Comparison of ENCODE assay signal across 9 cellular contexts in genomic region chr2:127410871-127411396, GRCh38. TPM values are rescaled to one million over a fixed set of nuclear protein-coding genes. Genes with fewer than 3 reads are reported as not detected.
DNase-seq lines count a peak whose midpoint lies in the region; ATAC-seq, FAIRE-seq and TF ChIP-seq lines count a peak whose summit lies in the region.
"Had no signal": no experiment of that assay in that cellular context is flagged by ENCODE, and none has a peak within 500 bp of the region (broad histone marks: within the 10 kb centered on the region; RNA-seq: fewer than 3 reads in every experiment).

No MANE protein-coding gene starts in this region.

- 28 to 29% methylated on average over 3 of the region's 3 CpGs for WGBS in sigmoid colon, 2 donors

- intact Hi-C loops in sigmoid colon (cut with DNase I), result no loop called here
- intact Hi-C loops in posterior cingulate gyrus (cut with DNase I), result no loop called here

- no peaks in the 10 kb centered on the region for H3K9me3 ChIP-seq in sigmoid colon

- H3K36me3 ChIP-seq in sigmoid colon, result no peaks in the 10 kb centered on the region

- TF ChIP-seq CTCF in coronary artery (IDR thresholded peaks at IDR 0.05) (no peak), sigmoid colon (IDR thresholded peaks at IDR 0.05) (no peak), omental fat pad (IDR thresholded peaks at IDR 0.05) (no peak)

- DNase-seq in NCI-H460 (ENCODE audit: extremely low read depth, low read depth) (peak; percentile 58), coronary artery (ENCODE audit: low spot score) (peak; percentile 56), sigmoid colon (no peak), frontal cortex (ENCODE audit: low spot score in 2 of 2) (no peak), posterior cingulate gyrus (no peak), omental fat pad (ENCODE audit: low spot score) (no peak)

- H3K4me3 ChIP-seq in coronary artery (peak overlapping the region; percentile 12), sigmoid colon (no peak overlapping the region)

- no peak for TF ChIP-seq EP300 in sigmoid colon (IDR thresholded peaks at IDR 0.05)

- TF ChIP-seq POLR2A in sigmoid colon (IDR thresholded peaks at IDR 0.05), result no peak

- peaks cover 0 to 38% (median 27%) of the 10 kb centered on the region in 4 donors for H3K4me1 ChIP-seq in sigmoid colon

- H3K27ac ChIP-seq in coronary artery (peak overlapping the region; percentile 71 to 83), sigmoid colon (peak overlapping the region; percentile 43 to 74 (median 61))

- FAIRE-seq in G401.6 (lab: Jason Lieb, UNC), result peak; percentile 19
- FAIRE-seq in frontal cortex (lab: Jason Lieb, UNC), result no peak

- H3K27me3 ChIP-seq in sigmoid colon, result peaks cover 0 to 7% (median 5%) of the 10 kb centered on the region in 3 donors

- peak; percentile 50 for ATAC-seq in GM21576 (IDR thresholded peaks at IDR 0.05; ENCODE audit: unreplicated experiment)
- ATAC-seq in omental fat pad (ENCODE audit: low FRiP score), result no peak

RNA-seq across cellular contexts. Expression of gene PROC, which starts 7.3 kb away (rescaled TPM):
- 0.15 TPM in 1 of 2 replicates, not detected in the other for total RNA-seq in NCI-H460 (2014; rRNA removed; shearing (Covaris generic))
- polyA plus RNA-seq in NCI-H460 (2014; cell fraction: nucleus; rRNA removed), result 0.40 and 0.91 TPM in 2 replicates
- total RNA-seq in sigmoid colon (not detected), frontal cortex (not detected), omental fat pad (not detected)
- 1 to 10 TPM; 1.4 to 7.8 (median 1.8) TPM for polyA plus RNA-seq in sigmoid colon
- total RNA-seq: T-helper 1 cell treated with Interleukin-12 subunit alpha and Interleukin-12 subunit beta and Interleukin-4 antibody, amounts not matched to agents 30 ng/mL and 1 ng/mL, for 36 hours had no signal

RNA-seq across cellular contexts. Expression of gene MAP3K2, which starts 23.2 kb away (rescaled TPM):
- 39.9 and 41.7 TPM in 2 replicates for total RNA-seq in NCI-H460 (2014; rRNA removed; shearing (Covaris generic))
- polyA plus RNA-seq in NCI-H460 (2014; cell fraction: nucleus; rRNA removed), result 10.3 and 24.4 TPM in 2 replicates
- total RNA-seq in sigmoid colon, result 10 to 100 TPM; 39.9 to 52.2 (median 47.7) TPM
- polyA plus RNA-seq in sigmoid colon, result 10 to 100 TPM in 1 of 3 donors, 1 to 10 TPM in 2; 9.0 to 10.4 (median 9.2) TPM
- total RNA-seq in frontal cortex, result 37.9 TPM
- 10 to 100 TPM; 44.9 to 79.4 (median 52.4) TPM for total RNA-seq in omental fat pad

Comparison
In these comparisons a context has a peak if more than half of its experiments do, and no peak if none do; other contexts are left out.
1. DNase-seq: peak in NCI-H460 (single experiment) and coronary artery (single experiment); none in sigmoid colon (single experiment), frontal cortex (0 of 2), posterior cingulate gyrus (0 of 10) and omental fat pad (single experiment).